Comparison of ENCODE assay signal across 11 cellular contexts in genomic region chr2:98472132-98472650, GRCh38. TPM values are rescaled to one million over a fixed set of nuclear protein-coding genes. Genes with fewer than 3 reads are reported as not detected.
DNase-seq lines count a peak whose midpoint lies in the region; ATAC-seq lines count a peak whose summit lies in the region.
"Had no signal": no experiment of that assay in that cellular context is flagged by ENCODE, and none has a peak within 500 bp of the region (broad histone marks: within the 10 kb centered on the region; RNA-seq: fewer than 3 reads in every experiment).

No MANE protein-coding gene starts in this region.

- peak overlapping the region; percentile 88 for H3K27ac Mint-ChIP-seq in activated naive CD8-positive, alpha-beta T cell
- peak overlapping the region; percentile 48 for H3K27ac Mint-ChIP-seq in stimulated activated memory B cell treated with anti-CD40 and anti-IgM and Interleukin-4, amounts not matched to agents 10 μg/mL and 1 μg/mL and 100 μg/mL, for 72 hours

- peak; percentile 25 for ATAC-seq in Right ventricle myocardium inferior
- ATAC-seq in Right ventricle myocardium superior (ENCODE audit: poor library complexity): no peak
- ATAC-seq in stimulated activated memory B cell treated with anti-CD40 and anti-IgM and Interleukin-4, amounts not matched to agents 10 μg/mL and 1 μg/mL and 100 μg/mL, for 72 hours: no peak
- no peak for ATAC-seq in left lobe of liver
- ATAC-seq in HG03108 (IDR thresholded peaks at IDR 0.05; ENCODE audit: unreplicated experiment): no peak
- ATAC-seq: stimulated activated naive B cell treated with anti-CD40 and anti-IgM and Interleukin-4, amounts not matched to agents 10 μg/mL and 1 μg/mL and 100 μg/mL, for 72 hours had no signal

- H3K4me1 Mint-ChIP-seq in activated naive CD8-positive, alpha-beta T cell (ENCODE audit: low read depth): peaks cover 94% of the 10 kb centered on the region
- peaks cover 74% of the 10 kb centered on the region for H3K4me1 Mint-ChIP-seq in stimulated activated memory B cell treated with anti-CD40 and anti-IgM and Interleukin-4, amounts not matched to agents 10 μg/mL and 1 μg/mL and 100 μg/mL, for 72 hours

- H3K36me3 Mint-ChIP-seq in activated naive CD8-positive, alpha-beta T cell: peaks cover 2% of the 10 kb centered on the region
- peaks cover 20% of the 10 kb centered on the region for H3K36me3 Mint-ChIP-seq in stimulated activated memory B cell treated with anti-CD40 and anti-IgM and Interleukin-4, amounts not matched to agents 10 μg/mL and 1 μg/mL and 100 μg/mL, for 72 hours

- H3K9me3 Mint-ChIP-seq in activated naive CD8-positive, alpha-beta T cell (ENCODE audit: low read depth): no peaks in the 10 kb centered on the region
- no peaks in the 10 kb centered on the region for H3K9me3 Mint-ChIP-seq in stimulated activated memory B cell treated with anti-CD40 and anti-IgM and Interleukin-4, amounts not matched to agents 10 μg/mL and 1 μg/mL and 100 μg/mL, for 72 hours

- DNase-seq in Right ventricle myocardium inferior (ENCODE audit: missing footprints): no peak
- DNase-seq in Right ventricle myocardium superior: no peak
- peak; percentile 32 for DNase-seq in NCI-H524 treated with DMSO at 0.1 percent for 48 hours (lab: John Stamatoyannopoulos, UW)
- DNase-seq in T1000 (lab: John Stamatoyannopoulos, UW): no peak
- no peak for DNase-seq in left lobe of liver (ENCODE audit: low spot score)
- DNase-seq: kidney; stimulated activated CD4-positive, alpha-beta T cell treated with anti-CD3 and anti-CD28 coated beads, Interleukin-4, amount 100 ng/mL, for 1 hour; stimulated activated naive B cell treated with anti-CD40 and anti-IgM and Interleukin-4, amounts not matched to agents 10 μg/mL and 1 μg/mL and 100 μg/mL, for 72 hours had no signal

- H3K4me3 Mint-ChIP-seq in activated naive CD8-positive, alpha-beta T cell: peak overlapping the region; percentile 23
- no peak overlapping the region for H3K4me3 Mint-ChIP-seq in stimulated activated memory B cell treated with anti-CD40 and anti-IgM and Interleukin-4, amounts not matched to agents 10 μg/mL and 1 μg/mL and 100 μg/mL, for 72 hours
- H3K4me3 Mint-ChIP-seq: stimulated activated naive B cell treated with anti-CD40 and anti-IgM and Interleukin-4, amounts not matched to agents 10 μg/mL and 1 μg/mL and 100 μg/mL, for 72 hours had no signal

- intact Hi-C loops in Right ventricle myocardium inferior (cut with DNase I): no loop called here
- intact Hi-C loops in Right ventricle myocardium superior (cut with DNase I): no loop called here

- no peaks in the 10 kb centered on the region for H3K27me3 Mint-ChIP-seq in activated naive CD8-positive, alpha-beta T cell
- H3K27me3 Mint-ChIP-seq in stimulated activated memory B cell treated with anti-CD40 and anti-IgM and Interleukin-4, amounts not matched to agents 10 μg/mL and 1 μg/mL and 100 μg/mL, for 72 hours: no peaks in the 10 kb centered on the region
- H3K27me3 Mint-ChIP-seq: stimulated activated naive B cell treated with anti-CD40 and anti-IgM and Interleukin-4, amounts not matched to agents 10 μg/mL and 1 μg/mL and 100 μg/mL, for 72 hours had no signal

RNA-seq across cellular contexts. Expression of gene INPP4A, which starts 27.5 kb away (rescaled TPM):
- 14.7 TPM for total RNA-seq in Right ventricle myocardium inferior
- total RNA-seq in Right ventricle myocardium superior: 16.8 TPM
- total RNA-seq in left lobe of liver: 9.3 TPM
